ENCODE assay signal across 9 cellular contexts in genomic region chr9:2132484-2133082, GRCh38.
DNase-seq lines count a peak whose midpoint lies in the region; ATAC-seq, FAIRE-seq and TF ChIP-seq lines count a peak whose summit lies in the region.
"Had no signal": no experiment of that assay in that cellular context is flagged by ENCODE, and none has a peak within 500 bp of the region (broad histone marks: within the 10 kb centered on the region; RNA-seq: fewer than 3 reads in every experiment).

No MANE protein-coding gene starts in this region.

- TF ChIP-seq CTCF in MM.1S (IDR thresholded peaks at IDR 0.05; ENCODE audit: low read length), result peak; percentile 60
- TF ChIP-seq CTCF in WI38 (IDR thresholded peaks at IDR 0.05; ENCODE audit: low read depth, low read length), result peak; percentile 54; the same call in 1 of the 2 replicates

- no peak overlapping the region for H3K27ac ChIP-seq in MM.1S (ENCODE audit: low read length)

- no peaks in the 10 kb centered on the region for H3K27me3 ChIP-seq in MM.1S (replicated peaks; ENCODE audit: insufficient read depth, low read length)

- H2AFZ ChIP-seq in MM.1S (ENCODE audit: low read length), result no peak overlapping the region

- no peaks in the 10 kb centered on the region for H3F3A ChIP-seq in MM.1S (ENCODE audit: insufficient read depth, low read length)

- no peaks in the 10 kb centered on the region for H3K9me3 ChIP-seq in MM.1S (replicated peaks; ENCODE audit: insufficient read depth, low read length)

- no peak overlapping the region for H3K4me3 ChIP-seq in MM.1S (ENCODE audit: low read length)
- no peak overlapping the region for H3K4me3 ChIP-seq in WI38 (ENCODE audit: low read depth, low read length)

- H3K79me2 ChIP-seq in MM.1S (ENCODE audit: low read length), result peaks cover 19% of the 10 kb centered on the region

- no peak for ATAC-seq in HG02571 (IDR thresholded peaks at IDR 0.05; ENCODE audit: unreplicated experiment)
- ATAC-seq: naive thymus-derived CD4-positive, alpha-beta T cell had no signal

- FAIRE-seq in urothelium cell line (lab: Jason Lieb, UNC), result no peak

- H3K9me2 ChIP-seq in MM.1S (replicated peaks; ENCODE audit: insufficient read depth, low read length), result no peaks in the 10 kb centered on the region

- H3K4me2 ChIP-seq in MM.1S (ENCODE audit: low read depth, low read length), result no peak overlapping the region

- H3K4me1 ChIP-seq in MM.1S (ENCODE audit: low read length), result no peaks in the 10 kb centered on the region

- no peak overlapping the region for H3K9ac ChIP-seq in MM.1S (ENCODE audit: low read length)

- no peaks in the 10 kb centered on the region; the same call in 1 of the 2 replicates for H3K36me3 ChIP-seq in MM.1S (replicated peaks; ENCODE audit: insufficient read depth, low read length)

- H4K20me1 ChIP-seq in MM.1S (ENCODE audit: insufficient read depth, low read length), result no peaks in the 10 kb centered on the region

- peak; percentile 26 for DNase-seq in DMS114 treated with DMSO at 0.1 percent for 48 hours (lab: John Stamatoyannopoulos, UW; ENCODE audit: unreplicated experiment)
- peak; percentile 23 for DNase-seq in MM.1S
- peak; percentile 45 for DNase-seq in iris pigment epithelial cell (ENCODE audit: low read depth)
- no peak for DNase-seq in NOMO-1 treated with dmso at 0.1 percent for 144 hours (lab: John Stamatoyannopoulos, UW; ENCODE audit: unreplicated experiment)
- no peak for DNase-seq in activated CD4-positive, CD25-positive, alpha-beta regulatory T cell (lab: John Stamatoyannopoulos, UW)
- no peak for DNase-seq in urothelium cell line (ENCODE audit: low spot score)

Comparison
In these comparisons a context has a peak if more than half of its experiments do, and no peak if none do; other contexts are left out.
1. DNase-seq: peak in DMS114 treated with DMSO at 0.1 percent for 48 hours (single experiment), MM.1S (single experiment) and iris pigment epithelial cell (single experiment); none in NOMO-1 treated with dmso at 0.1 percent for 144 hours (single experiment), activated CD4-positive, CD25-positive, alpha-beta regulatory T cell (0 of 4) and urothelium cell line (single experiment).